Comparison of ENCODE assay signal across 1 cellular context in the genomic region with DNA sequence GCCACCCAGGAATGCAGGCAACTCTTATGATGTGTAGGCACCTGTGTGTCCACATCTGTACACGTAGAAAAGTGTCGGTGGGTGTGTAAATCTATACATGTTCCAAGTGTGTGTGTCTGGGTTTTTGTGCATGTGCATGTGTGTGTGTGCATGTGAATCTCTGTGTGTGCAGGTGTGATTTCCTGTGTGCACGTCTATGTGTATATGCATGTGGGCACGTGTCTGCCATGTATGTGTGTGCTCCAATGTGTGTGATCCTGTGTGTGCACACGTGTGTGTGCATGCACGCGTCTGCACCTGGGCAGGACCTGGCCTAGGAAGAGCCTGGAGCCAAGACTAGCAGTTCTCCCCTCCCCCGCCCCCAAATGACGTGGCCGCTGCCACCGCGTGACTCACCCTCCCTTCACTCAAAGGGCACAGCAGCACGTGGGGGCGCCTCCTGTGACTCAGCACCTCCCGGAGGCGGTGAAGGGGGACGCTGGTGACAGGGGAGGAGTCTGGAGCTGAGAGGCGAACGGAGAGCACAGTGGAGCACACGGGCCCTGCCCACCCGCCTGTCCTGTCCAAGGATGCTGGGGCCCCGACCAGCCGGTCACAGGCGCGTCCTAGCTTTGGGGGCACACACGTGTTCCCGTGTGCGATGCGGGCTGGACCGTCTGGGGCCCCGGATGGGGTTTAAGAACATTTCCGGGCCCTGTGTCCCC.
TF ChIP-seq lines count a peak whose summit lies in the region.

No MANE protein-coding gene starts in this region.

TF ChIP-seq in WTC11, 78 proteins besides CTCF, POLR2A, EP300 and RAD21 (continued from another document):
- no peak for TF ChIP-seq ZNF317 (CRISPR knock-in tag; IDR thresholded peaks at IDR 0.05; ENCODE audit: borderline replicate concordance, low read depth)
- TF ChIP-seq, protein P1, sequence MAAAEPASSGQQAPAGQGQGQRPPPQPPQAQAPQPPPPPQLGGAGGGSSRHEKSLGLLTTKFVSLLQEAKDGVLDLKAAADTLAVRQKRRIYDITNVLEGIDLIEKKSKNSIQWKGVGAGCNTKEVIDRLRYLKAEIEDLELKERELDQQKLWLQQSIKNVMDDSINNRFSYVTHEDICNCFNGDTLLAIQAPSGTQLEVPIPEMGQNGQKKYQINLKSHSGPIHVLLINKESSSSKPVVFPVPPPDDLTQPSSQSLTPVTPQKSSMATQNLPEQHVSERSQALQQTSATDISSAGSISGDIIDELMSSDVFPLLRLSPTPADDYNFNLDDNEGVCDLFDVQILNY (CRISPR knock-in tag; IDR thresholded peaks at IDR 0.05), result 0 out of 2 replicates have a peak, but pooled peaks have one; percentile 46
- no peak for TF ChIP-seq OVOL2 (CRISPR knock-in tag; IDR thresholded peaks at IDR 0.05; ENCODE audit: borderline replicate concordance)
- no peak for TF ChIP-seq KAT7 (CRISPR knock-in tag; IDR thresholded peaks at IDR 0.05; ENCODE audit: borderline replicate concordance)
TF ChIP-seq in WTC11: peak in this region for 15.
